36 cellular contexts compared by ENCODE assay signal in the genomic region with DNA sequence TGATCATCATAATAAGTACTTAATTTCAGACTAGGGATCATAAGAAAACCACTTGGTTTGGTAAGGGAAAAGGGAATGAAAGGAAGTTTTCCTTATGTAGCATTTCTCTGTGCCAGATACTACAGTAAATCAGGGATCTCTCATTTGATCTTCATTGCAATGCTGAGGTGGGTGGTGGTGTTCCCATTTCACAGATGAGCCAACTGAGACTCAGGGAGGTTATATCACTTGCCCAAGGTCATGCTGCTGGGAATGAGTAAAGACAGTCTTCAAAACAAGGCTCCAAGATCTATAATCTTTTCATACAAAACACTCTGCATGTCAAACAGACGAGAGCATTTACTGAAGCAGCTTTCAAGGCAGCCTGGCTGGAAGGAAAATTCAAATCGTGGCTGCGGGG.
"Had no signal": no experiment of that assay in that cellular context is flagged by ENCODE, and none has a peak within 500 bp of the region (broad histone marks: within the 10 kb centered on the region; RNA-seq: fewer than 3 reads in every experiment).

No MANE protein-coding gene starts in this region.

- H3K4me3 ChIP-seq: MG63 had no signal

- H3K36me3 ChIP-seq: MG63 had no signal

- DNase-seq: Karpas-422, Kasumi-1, MG63, MM.1S, MV-4-11, NCI-H1048, NCI-H1092, NCI-H1092 treated with DMSO at 0.1 percent for 48 hours, NCI-H1105, NCI-H1105 treated with DMSO at 0.1 percent for 48 hours, NCI-H1417, NCI-H1417 treated with DMSO at 0.1 percent for 48 hours, NCI-H1436, NCI-H1436 treated with DMSO at 0.1 percent for 48 hours, NCI-H146, NCI-H1694, NCI-H1694 treated with DMSO at 0.1 percent for 48 hours, NCI-H187, NCI-H187 treated with DMSO at 0.1 percent for 48 hours, NCI-H1930, NCI-H2029, NCI-H2029 treated with DMSO at 0.1 percent for 48 hours, NCI-H2081, NCI-H2081 treated with DMSO at 0.1 percent for 48 hours, NCI-H2107, NCI-H2171, NCI-H2171 treated with DMSO at 0.1 percent for 48 hours, NCI-H2227 treated with DMSO at 0.1 percent for 48 hours, NCI-H226, NCI-H345, NCI-H446, NCI-H446 treated with DMSO at 0.1 percent for 48 hours, NCI-H510A, NCI-H510A treated with DMSO at 0.1 percent for 48 hours, NCI-H524, NCI-H524 treated with DMSO at 0.1 percent for 48 hours had no signal

- H3K9me3 ChIP-seq: MG63 had no signal
